In genomic region chr7:47347346-47347745, GRCh38 we compare ENCODE assay signal across 26 cellular contexts.
"Had no signal": no experiment of that assay in that cellular context is flagged by ENCODE, and none has a peak within 500 bp of the region (broad histone marks: within the 10 kb centered on the region; RNA-seq: fewer than 3 reads in every experiment).

No MANE protein-coding gene starts in this region.

- H3K27ac Mint-ChIP-seq: activated CD4-positive, alpha-beta T cell treated with anti-CD3 and anti-CD28 coated beads, Interleukin-2, amount 10 ng/mL, durations not matched to agents 24 days and 14 days; activated CD8-positive, alpha-beta T cell treated with anti-CD3 and anti-CD28 coated beads, Interleukin-2, amount 10 ng/mL, durations not matched to agents 7 days and 5 days; activated naive CD4-positive, alpha-beta T cell treated with anti-CD3 and anti-CD28 coated beads for 36 hours; activated naive CD4-positive, alpha-beta T cell treated with anti-CD3 and anti-CD28 coated beads, Interleukin-2, amount 50 U/mL, for 72 hours; activated T-cell treated with anti-CD3 and anti-CD28 coated beads, Interleukin-2, amount 50 U/mL, for 24 hours; brain; T-helper 1 cell treated with Interleukin-12 subunit alpha and Interleukin-12 subunit beta and Interleukin-4 antibody, amounts not matched to agents 30 μg/mL and 1 μg/mL, for 36 hours; T-helper 2 cell treated with Interferon-gamma antibody and Interleukin-4, amounts not matched to agents 5 μg/mL and 100 μg/mL, for 36 hours had no signal

- H3K9me3 ChIP-seq: adrenal gland, Peyer's patch, SJSA1, SK-N-SH had no signal

- H3K4me1 Mint-ChIP-seq: activated CD4-positive, alpha-beta T cell treated with anti-CD3 and anti-CD28 coated beads, Interleukin-2, amount 10 ng/mL, durations not matched to agents 24 days and 14 days had no signal

- H3K4me2 ChIP-seq: KMS-11, SK-N-SH had no signal

- H3K27ac ChIP-seq: adrenal gland, KMS-11, Peyer's patch, SJSA1 had no signal

- H3K27me3 Mint-ChIP-seq: activated CD4-positive, alpha-beta T cell treated with anti-CD3 and anti-CD28 coated beads, Interleukin-2, amount 10 ng/mL, durations not matched to agents 24 days and 14 days; activated T-cell treated with anti-CD3 and anti-CD28 coated beads, Interleukin-2, amount 50 U/mL, for 24 hours had no signal

- DNase-seq: activated CD4-positive, alpha-beta T cell treated with anti-CD3 and anti-CD28 coated beads, Interleukin-2, amount 10 ng/mL, durations not matched to agents 24 days and 14 days; activated CD4-positive, alpha-beta T cell treated with anti-CD3 and anti-CD28 coated beads, Interleukin-2, amount 50 U/mL, for 4 hours; activated CD8-positive, alpha-beta T cell treated with anti-CD3 and anti-CD28 coated beads, Interleukin-2, amount 10 ng/mL, durations not matched to agents 7 days and 5 days; activated gamma-delta T cell treated with Interleukin-2 at 50 U/mL for 16 hours; activated naive CD4-positive, alpha-beta T cell treated with anti-CD3 and anti-CD28 coated beads for 36 hours; activated T-cell treated with anti-CD3 and anti-CD28 coated beads, Interleukin-2, amount 50 U/mL, for 24 hours; central memory CD4-positive, alpha-beta T cell; NCI-H1105; NCI-H1417 treated with DMSO at 0.1 percent for 48 hours; NCI-H187 treated with DMSO at 0.1 percent for 48 hours; NCI-H2081; NCI-H510A; NCI-H748 treated with DMSO at 0.1 percent for 48 hours; NK-92 treated with Interleukin-12 subunit alpha and Interleukin-12 subunit beta, amount 100 ng/mL, for 24 hours; PC-3; Peyer's patch; RPMI8226; SHP77 treated with DMSO at 0.1 percent for 48 hours; SK-N-SH had no signal

- H3K4me1 ChIP-seq: Peyer's patch, SJSA1 had no signal

- H3K9me3 Mint-ChIP-seq: activated CD4-positive, alpha-beta T cell treated with anti-CD3 and anti-CD28 coated beads, Interleukin-2, amount 10 ng/mL, durations not matched to agents 24 days and 14 days; activated naive CD4-positive, alpha-beta T cell treated with anti-CD3 and anti-CD28 coated beads for 36 hours; activated naive CD4-positive, alpha-beta T cell treated with anti-CD3 and anti-CD28 coated beads, Interleukin-2, amount 50 U/mL, for 72 hours; activated T-cell treated with anti-CD3 and anti-CD28 coated beads, Interleukin-2, amount 50 U/mL, for 24 hours; brain; T-helper 1 cell treated with Interleukin-12 subunit alpha and Interleukin-12 subunit beta and Interleukin-4 antibody, amounts not matched to agents 30 μg/mL and 1 μg/mL, for 36 hours; T-helper 2 cell treated with Interferon-gamma antibody and Interleukin-4, amounts not matched to agents 5 μg/mL and 100 μg/mL, for 36 hours had no signal

- H3K27me3 ChIP-seq: adrenal gland, Peyer's patch, SJSA1 had no signal

- H3K36me3 Mint-ChIP-seq: activated naive CD4-positive, alpha-beta T cell treated with anti-CD3 and anti-CD28 coated beads, Interleukin-2, amount 50 U/mL, for 72 hours had no signal

- H3K9ac ChIP-seq: KMS-11, SK-N-SH had no signal

- H3K4me3 Mint-ChIP-seq: activated CD4-positive, alpha-beta T cell treated with anti-CD3 and anti-CD28 coated beads, Interleukin-2, amount 10 ng/mL, durations not matched to agents 24 days and 14 days; activated CD8-positive, alpha-beta T cell treated with anti-CD3 and anti-CD28 coated beads, Interleukin-2, amount 10 ng/mL, durations not matched to agents 7 days and 5 days; activated naive CD4-positive, alpha-beta T cell treated with anti-CD3 and anti-CD28 coated beads for 36 hours; activated T-cell treated with anti-CD3 and anti-CD28 coated beads, Interleukin-2, amount 50 U/mL, for 24 hours; brain; T-helper 1 cell treated with Interleukin-12 subunit alpha and Interleukin-12 subunit beta and Interleukin-4 antibody, amounts not matched to agents 30 μg/mL and 1 μg/mL, for 36 hours; T-helper 2 cell treated with Interferon-gamma antibody and Interleukin-4, amounts not matched to agents 5 μg/mL and 100 μg/mL, for 36 hours had no signal

- H3K4me3 ChIP-seq: adrenal gland, Peyer's patch, SJSA1 had no signal
